16 cellular contexts compared by ENCODE assay signal in genomic region chr18:35141077-35141476, GRCh38.
DNase-seq lines count a peak whose midpoint lies in the region; ATAC-seq, FAIRE-seq and TF ChIP-seq lines count a peak whose summit lies in the region.
"Had no signal": no experiment of that assay in that cellular context is flagged by ENCODE, and none has a peak within 500 bp of the region (broad histone marks: within the 10 kb centered on the region; RNA-seq: fewer than 3 reads in every experiment).

No MANE protein-coding gene starts in this region.

- no peak for TF ChIP-seq CTCF in DOHH2 (IDR thresholded peaks at IDR 0.05; ENCODE audit: low read depth, low read length, poor library complexity, severe bottlenecking)
- TF ChIP-seq CTCF in IMR-90 (conservative IDR thresholded peaks at IDR 0.05; ENCODE audit: low read depth, low read length): no peak
- no peak for TF ChIP-seq CTCF in gastrocnemius medialis (IDR thresholded peaks at IDR 0.05 in 4 of 5, conservative IDR thresholded peaks at IDR 0.05 in 1 of 5)

- no peak overlapping the region for H4K91ac ChIP-seq in IMR-90 (ENCODE audit: insufficient read depth, low read depth, low read length)

- no peak overlapping the region for H3K4me3 Mint-ChIP-seq in activated naive CD8-positive, alpha-beta T cell treated with anti-CD3 and anti-CD28 coated beads, Interleukin-2, amount 50 U/mL, for 24 hours

- H3K4me3 ChIP-seq in DOHH2 (ENCODE audit: low read length) (peak overlapping the region; percentile 64), IMR-90 (ENCODE audit: insufficient read depth, low read depth, low read length) (no peak overlapping the region), gastrocnemius medialis (no peak overlapping the region)

- ATAC-seq in IMR-90 (ENCODE audit: low read depth) (no peak), gastrocnemius medialis (no peak), GM18498 (IDR thresholded peaks at IDR 0.05; ENCODE audit: unreplicated experiment) (no peak), GM18511 (IDR thresholded peaks at IDR 0.05; ENCODE audit: unreplicated experiment) (no peak)
- peak; percentile 5 for ATAC-seq in activated naive CD8-positive, alpha-beta T cell treated with anti-CD3 and anti-CD28 coated beads, Interleukin-2, amount 50 U/mL, for 24 hours

- no peak for TF ChIP-seq RAD21 in IMR-90 (IDR thresholded peaks at IDR 0.05; ENCODE audit: low read length)

- H4K20me1 ChIP-seq in DOHH2 (ENCODE audit: control insufficient read depth, insufficient read depth, low read depth, low read length): no peaks in the 10 kb centered on the region
- no peaks in the 10 kb centered on the region for H4K20me1 ChIP-seq in IMR-90 (ENCODE audit: insufficient read depth, low read length)

- H3K9me3 Mint-ChIP-seq in activated naive CD8-positive, alpha-beta T cell treated with anti-CD3 and anti-CD28 coated beads, Interleukin-2, amount 50 U/mL, for 24 hours: no peaks in the 10 kb centered on the region

- H3K27me3 Mint-ChIP-seq in activated naive CD8-positive, alpha-beta T cell treated with anti-CD3 and anti-CD28 coated beads, Interleukin-2, amount 50 U/mL, for 24 hours: no peaks in the 10 kb centered on the region

- H3K9me3 ChIP-seq in DOHH2 (ENCODE audit: control insufficient read depth, insufficient read depth, low read length) (no peaks in the 10 kb centered on the region), IMR-90 (ENCODE audit: control insufficient read depth, insufficient read depth, low read length) (no peaks in the 10 kb centered on the region), gastrocnemius medialis (no peaks in the 10 kb centered on the region)

- no peak overlapping the region for H3K56ac ChIP-seq in IMR-90 (ENCODE audit: extremely low read depth, insufficient read depth, low read length)

- no peaks in the 10 kb centered on the region for H3K79me1 ChIP-seq in IMR-90 (ENCODE audit: low read depth in 1 of 2, low read length in 2 of 2)

- peaks cover 25% of the 10 kb centered on the region for H3K36me3 Mint-ChIP-seq in activated naive CD8-positive, alpha-beta T cell treated with anti-CD3 and anti-CD28 coated beads, Interleukin-2, amount 50 U/mL, for 24 hours (ENCODE audit: low read depth)

- H3K36me3 ChIP-seq in DOHH2 (ENCODE audit: control insufficient read depth, low read length) (peaks cover 36% of the 10 kb centered on the region), IMR-90 (ENCODE audit: control insufficient read depth, insufficient read depth, low read length) (peaks cover 3% of the 10 kb centered on the region; the same call in 1 of the 2 replicates), gastrocnemius medialis (peaks cover 0 to 39% of the 10 kb centered on the region in 2 donors)

- TF ChIP-seq POLR2A in IMR-90 (IDR thresholded peaks at IDR 0.05; ENCODE audit: low read depth, low read length) (no peak), gastrocnemius medialis (IDR thresholded peaks at IDR 0.05) (no peak)

- H2BK5ac ChIP-seq in IMR-90 (ENCODE audit: low read depth, low read length, poor library complexity, severe bottlenecking): no peak overlapping the region

- H3K27me3 ChIP-seq in DOHH2 (ENCODE audit: control insufficient read depth, low read length): no peaks in the 10 kb centered on the region
- no peaks in the 10 kb centered on the region for H3K27me3 ChIP-seq in IMR-90 (ENCODE audit: control insufficient read depth, insufficient read depth, low read length)
- H3K27me3 ChIP-seq in gastrocnemius medialis: no peaks in the 10 kb centered on the region

- no peak for DNase-seq in IMR-90
- DNase-seq in activated naive CD8-positive, alpha-beta T cell treated with anti-CD3 and anti-CD28 coated beads, Interleukin-2, amount 50 U/mL, for 24 hours: no peak
- no peak for DNase-seq in gastrocnemius medialis
- DNase-seq in frontal cortex (ENCODE audit: low spot score in 2 of 2): no peak
- DNase-seq: COR-L47, DMS153, Kasumi-1, NCI-H1417 treated with DMSO at 0.1 percent for 48 hours, NCI-H2029, NCI-H510A treated with DMSO at 0.1 percent for 48 hours, RPMI8226 had no signal

- H2BK20ac ChIP-seq in IMR-90 (ENCODE audit: low read depth, low read length): no peak overlapping the region

- H3K4me2 ChIP-seq in DOHH2 (ENCODE audit: low read length): peak overlapping the region; percentile 79
- no peak overlapping the region for H3K4me2 ChIP-seq in IMR-90 (ENCODE audit: low read depth, low read length)

- H2BK120ac ChIP-seq in IMR-90 (ENCODE audit: low read depth, low read length): no peak overlapping the region

- H3K4ac ChIP-seq in IMR-90 (ENCODE audit: low read depth, low read length): no peak overlapping the region

- H3K9me2 ChIP-seq in DOHH2 (replicated peaks; ENCODE audit: control insufficient read depth, low read length): no peaks in the 10 kb centered on the region

- no peak overlapping the region for H3K18ac ChIP-seq in IMR-90 (ENCODE audit: low read depth, low read length)

- in situ Hi-C loops in IMR-90 (cut with MboI; ENCODE audit: low sequenced_read_pairs): loop anchor here (5.0 to 10.0 kb wide), 2 partner anchors 139 to 276 kb away; no protein-coding TSS in a partner anchor
- in situ Hi-C loops in gastrocnemius medialis (cut with MboI; ENCODE audit: low sequenced_read_pairs in 4 of 4): loop anchor here (5.0 to 25.0 kb wide), 4 partner anchors 134 to 279 kb away; no protein-coding TSS in a partner anchor

- no peak overlapping the region for H2AK5ac ChIP-seq in IMR-90 (ENCODE audit: low read depth, low read length)

- CTCF ChIA-PET in IMR-90 (lab: Yijun Ruan, JAX): interaction anchor here (1.2 kb wide), 2 partner anchors 117 to 273 kb away, joined by 3 read pairs; no protein-coding TSS in a partner anchor

- BruUV-seq in IMR-90 (replicated peaks; lab: Mats Ljungman, UMichigan): TSS peak; percentile 78

- H3K23ac ChIP-seq in IMR-90 (ENCODE audit: low read depth, low read length): no peak overlapping the region

- H3K27ac ChIP-seq in DOHH2 (ENCODE audit: low read depth, low read length) (peak overlapping the region; percentile 95), IMR-90 (ENCODE audit: insufficient read depth, low read length) (no peak overlapping the region), gastrocnemius medialis (peak overlapping the region; percentile 3 to 53 (median 25))
- H3K27ac ChIP-seq: C4-2B had no signal

- peaks cover 20% of the 10 kb centered on the region for H3F3A ChIP-seq in DOHH2 (ENCODE audit: control insufficient read depth, insufficient read depth)

- H3K4me1 Mint-ChIP-seq in activated naive CD8-positive, alpha-beta T cell treated with anti-CD3 and anti-CD28 coated beads, Interleukin-2, amount 50 U/mL, for 24 hours: peaks cover 24% of the 10 kb centered on the region

- intact Hi-C loops in IMR-90 (cut with micrococcal nuclease) (loop anchor here (5.0 kb wide), 1 partner anchor 114 kb away; no protein-coding TSS in a partner anchor), gastrocnemius medialis (cut with DNase I; ENCODE audit: low total_unique reads) (loop anchor here (5.0 kb wide), 2 partner anchors 259 to 274 kb away; no protein-coding TSS in a partner anchor)

- no peak for FAIRE-seq in frontal cortex (lab: Jason Lieb, UNC)
- FAIRE-seq: H1 had no signal

- peaks cover 16% of the 10 kb centered on the region for H3K79me2 ChIP-seq in DOHH2 (ENCODE audit: control insufficient read depth, low read length)

- dilution Hi-C loops in IMR-90 (cut with HindIII; ENCODE audit: low sequenced_read_pairs, unreplicated experiment): no loop called here

- H2AFZ ChIP-seq in IMR-90 (replicated peaks; ENCODE audit: low read length, poor library complexity): no peak overlapping the region

- POLR2A ChIA-PET in IMR-90 (lab: Charles Lee; ENCODE audit: unreplicated experiment): no interaction called here

- H3K9me1 ChIP-seq in IMR-90 (ENCODE audit: insufficient read depth, low read length): 0 out of 2 replicates have a peak, but pooled peaks cover 9% of the 10 kb centered on the region

- H3K4me1 ChIP-seq in DOHH2 (ENCODE audit: control insufficient read depth, low read length): peaks cover 88% of the 10 kb centered on the region
- H3K4me1 ChIP-seq in IMR-90 (ENCODE audit: control insufficient read depth, insufficient read depth, low read length): no peaks in the 10 kb centered on the region
- H3K4me1 ChIP-seq in gastrocnemius medialis: peaks cover 0 to 9% of the 10 kb centered on the region in 2 donors

- H3K27ac Mint-ChIP-seq in activated naive CD8-positive, alpha-beta T cell treated with anti-CD3 and anti-CD28 coated beads, Interleukin-2, amount 50 U/mL, for 24 hours: no peak overlapping the region

- H3K14ac ChIP-seq in IMR-90 (replicated peaks; ENCODE audit: low read depth, low read length): no peak overlapping the region

- no peak overlapping the region for H4K5ac ChIP-seq in IMR-90 (ENCODE audit: low read depth, low read length)

- WGBS in IMR-90 (ENCODE audit: extremely low coverage in 2 of 2, insufficient read length in 1 of 2), 2 experiments: no CpG with 5 or more reads among the region's 4 CpGs

- no peak overlapping the region for H2AK9ac ChIP-seq in IMR-90 (replicated peaks; ENCODE audit: low read depth, low read length, poor library complexity)

- no peak overlapping the region for H2BK15ac ChIP-seq in IMR-90 (ENCODE audit: low read depth, low read length)

- H3K9ac ChIP-seq in IMR-90 (ENCODE audit: low read depth, low read length): no peak overlapping the region

- H4K8ac ChIP-seq in IMR-90 (ENCODE audit: low read depth in 2 of 2, low read length in 2 of 2): no peak overlapping the region

TF ChIP-seq in IMR-90, 13 proteins besides CTCF, POLR2A, EP300 and RAD21:
- no peak for TF ChIP-seq CHD1 (IDR thresholded peaks at IDR 0.05; ENCODE audit: low read depth, low read length)
